ENCODE assay signal across 21 cellular contexts in genomic region chr10:97203220-97203619, GRCh38. TPM values are rescaled to one million over a fixed set of nuclear protein-coding genes. Genes with fewer than 3 reads are reported as not detected.
DNase-seq lines count a peak whose midpoint lies in the region; ATAC-seq, FAIRE-seq and TF ChIP-seq lines count a peak whose summit lies in the region.
"Had no signal": no experiment of that assay in that cellular context is flagged by ENCODE, and none has a peak within 500 bp of the region (broad histone marks: within the 10 kb centered on the region; RNA-seq: fewer than 3 reads in every experiment).

No MANE protein-coding gene starts in this region.

- H3K9me3 ChIP-seq in OCI-LY1 (ENCODE audit: low read length): no peaks in the 10 kb centered on the region
- H3K9me3 ChIP-seq in K562 (replicated peaks; ENCODE audit: control insufficient read depth, insufficient read depth, low read depth, low read length): no peaks in the 10 kb centered on the region
- H3K9me3 ChIP-seq: A549 had no signal

- no peak overlapping the region for H3K4me3 ChIP-seq in OCI-LY1 (ENCODE audit: low read depth, low read length, poor library complexity, severe bottlenecking)
- H3K4me3 ChIP-seq in K562: no peak overlapping the region
- H3K4me3 ChIP-seq: A549 had no signal

- H3K36me3 ChIP-seq in OCI-LY1 (ENCODE audit: insufficient read depth, low read length): no peaks in the 10 kb centered on the region
- H3K36me3 ChIP-seq in K562 (ENCODE audit: control insufficient read depth, insufficient read depth, low read length): no peaks in the 10 kb centered on the region

- H4K20me1 ChIP-seq in OCI-LY1 (ENCODE audit: insufficient read depth, low read length): no peaks in the 10 kb centered on the region
- H4K20me1 ChIP-seq in K562 (replicated peaks; ENCODE audit: control insufficient read depth, insufficient read depth, low read length): no peaks in the 10 kb centered on the region; the same call in 1 of the 2 replicates

- H3K4me1 ChIP-seq in OCI-LY1 (ENCODE audit: insufficient read depth, low read length, severe bottlenecking) (peaks cover 57% of the 10 kb centered on the region), K562 (replicated peaks in 1 of 2; ENCODE audit: control insufficient read depth in 2 of 2, insufficient read depth in 2 of 2, low read length in 2 of 2) (no peaks in the 10 kb centered on the region)
- H3K4me1 ChIP-seq: A549 had no signal

- no peak overlapping the region for H3K9ac ChIP-seq in OCI-LY1 (ENCODE audit: low read length)
- H3K9ac ChIP-seq in K562 (ENCODE audit: insufficient read depth in 1 of 2, low read depth in 2 of 2, low read length in 2 of 2): no peak overlapping the region

- no peak for DNase-seq in K562 (ENCODE audit: extremely low read depth in 1 of 4, low spot score in 3 of 4)
- peak; percentile 28 for DNase-seq in mesenteric fat pad (ENCODE audit: low spot score)
- DNase-seq in AG08395 (ENCODE audit: low spot score): no peak
- DNase-seq in NCI-H146 treated with DMSO at 0.1 percent for 48 hours (lab: John Stamatoyannopoulos, UW; ENCODE audit: unreplicated experiment): no peak
- DNase-seq: 8988T; ACHN; C1 segment of cervical spinal cord; Calu3; CD4-positive, alpha-beta memory T cell; COR-L47; DMS53; DMS79 treated with DMSO at 0.1 percent for 48 hours; GF-D8; GOT3; H7; HCEC 1CT had no signal

- TF ChIP-seq EP300 in K562 (IDR thresholded peaks at IDR 0.05; ENCODE audit: low read length): no peak

- in situ Hi-C loops in K562 (cut with MboI): no loop called here

- H3K9me1 ChIP-seq in K562 (ENCODE audit: control insufficient read depth, insufficient read depth, low read length): no peaks in the 10 kb centered on the region

- H2AFZ ChIP-seq in OCI-LY1 (ENCODE audit: low read length): no peak overlapping the region
- H2AFZ ChIP-seq in K562 (ENCODE audit: low read depth, low read length): no peak overlapping the region

- no TSS peak for BruUV-seq in K562 (replicated peaks; lab: Mats Ljungman, UMichigan)

- 0% methylated on average over 7 of the region's 7 CpGs for WGBS in K562 (ENCODE audit: insufficient coverage, low coverage, missing lambda C conversion rate)

- TF ChIP-seq CTCF in OCI-LY1 (IDR thresholded peaks at IDR 0.05; ENCODE audit: low read length) (no peak), K562 (IDR thresholded peaks at IDR 0.05 in 2 of 3, conservative IDR thresholded peaks at IDR 0.05 in 1 of 3; ENCODE audit: insufficient read depth in 2 of 3, low read depth in 1 of 3, low read length in 3 of 3) (no peak)

- H3K4me2 ChIP-seq in OCI-LY1 (ENCODE audit: low read length) (no peak overlapping the region), K562 (ENCODE audit: insufficient read depth, low read length) (no peak overlapping the region)
- H3K4me2 ChIP-seq: A549 had no signal

- no peaks in the 10 kb centered on the region for H3K9me2 ChIP-seq in OCI-LY1 (ENCODE audit: low read depth, low read length)

- H3K27ac ChIP-seq in OCI-LY1 (ENCODE audit: low read depth, low read length, poor library complexity, severe bottlenecking) (peak overlapping the region; percentile 8), K562 (ENCODE audit: extremely low read depth, low read depth, low read length) (no peak overlapping the region)
- H3K27ac ChIP-seq: A549 had no signal

- H3K27me3 ChIP-seq in OCI-LY1 (ENCODE audit: insufficient read depth, low read length) (no peaks in the 10 kb centered on the region), K562 (ENCODE audit: control insufficient read depth in 2 of 2, insufficient read depth in 2 of 2, low read length in 2 of 2) (peaks cover 8 to 50% of the 10 kb centered on the region in 2 experiments; a peak in 4 of 5 replicates)

- intact Hi-C loops in K562 (cut with micrococcal nuclease): no loop called here

- POLR2A ChIA-PET in K562 (lab: Yijun Ruan, JAX): no interaction called here

- 0 out of 2 replicates have a peak, but pooled peaks cover 4% of the 10 kb centered on the region for H3F3A ChIP-seq in OCI-LY1 (ENCODE audit: insufficient read depth, low read length)

- no peaks in the 10 kb centered on the region for H3K79me2 ChIP-seq in OCI-LY1 (ENCODE audit: insufficient read depth, low read length)
- no peaks in the 10 kb centered on the region for H3K79me2 ChIP-seq in K562 (ENCODE audit: control insufficient read depth, insufficient read depth, low read length)

- ATAC-seq in K562: no peak
- ATAC-seq in GM21576 (IDR thresholded peaks at IDR 0.05; ENCODE audit: unreplicated experiment): no peak
- ATAC-seq: A549 had no signal

- no peak for TF ChIP-seq RAD21 in K562 (CRISPR knock-in tag; conservative IDR thresholded peaks at IDR 0.05 in 1 of 2, IDR thresholded peaks at IDR 0.05 in 1 of 2)

- CTCF ChIA-PET in K562 (lab: Yijun Ruan, JAX; ENCODE audit: low intra/inter-chr PET ratio): no interaction called here

- FAIRE-seq in K562 (lab: Jason Lieb, UNC): no peak
- FAIRE-seq: A549, GM12891, GM18507 had no signal

- no peak for TF ChIP-seq POLR2A in K562 (conservative IDR thresholded peaks at IDR 0.05)

TF ChIP-seq in K562, 482 proteins besides CTCF, POLR2A, EP300 and RAD21:
- TF ChIP-seq ZNF41 (CRISPR knock-in tag; conservative IDR thresholded peaks at IDR 0.05) (peak; percentile 74; the same call in 1 of the 2 replicates), E2F3 (CRISPR knock-in tag; IDR thresholded peaks at IDR 0.05) (no peak)

RNA-seq across cellular contexts. Expression of gene SLIT1, which starts 17.5 kb away (rescaled TPM):
- 0.44 TPM in 1 of 2 replicates, not detected in the other for total RNA-seq in K562 (2011; cell fraction: chromatin; rRNA removed; ENCODE audit: low replicate concordance)
- total RNA-seq in K562 (2011; cell fraction: nucleolus; rRNA removed): 0.17 and 0.39 TPM in 2 replicates
- total RNA-seq in K562 (2011; cell fraction: nucleoplasm; rRNA removed): 0.07 and 0.92 TPM in 2 replicates
- total RNA-seq in K562 (2014; rRNA removed): 0.04 and 0.05 TPM in 2 replicates
- 0.04 TPM in 1 of 2 replicates, not detected in the other for total RNA-seq in K562 (2014; rRNA removed; fragmentation: Illumina TruSeq; extraction: Trizol)
- not detected in 2 replicates for total RNA-seq in K562 (2015; rRNA removed; fragmentation: Illumina TruSeq; extraction: Trizol)
- total RNA-seq in K562 (2021): 0.09 TPM in 1 of 2 replicates, not detected in the other
- polyA plus RNA-seq in K562 (2011; rRNA removed): 0.01 and 0.03 TPM in 2 replicates
- 0.01 and 0.04 TPM in 2 replicates for polyA plus RNA-seq in K562 (2011; cell fraction: cytosol; rRNA removed)
- 0.33 and 0.58 TPM in 2 replicates for polyA plus RNA-seq in K562 (2011; cell fraction: nucleus; rRNA removed)
- 0.03 and 0.06 TPM in 2 replicates for polyA plus RNA-seq in K562 (2012)
- polyA plus RNA-seq in K562 (2014; fragmentation: Illumina TruSeq; extraction: Trizol): 0.01 and 0.03 TPM in 2 replicates
- not detected for polyA plus RNA-seq in K562 (2014; fragmentation: Nextera tagmentation; extraction: Ambion mirVana)
- polyA plus RNA-seq in K562 (2014; rRNA removed): 0.04 and 0.11 TPM in 2 replicates
- not detected in 2 replicates for polyA minus RNA-seq in K562 (2011; rRNA and poly(A)+ RNA removed)
- polyA minus RNA-seq in K562 (2011; cell fraction: cytosol; rRNA and poly(A)+ RNA removed): not detected in 2 replicates
- polyA minus RNA-seq in K562 (2011; cell fraction: nucleus; rRNA and poly(A)+ RNA removed): under 0.01 and 0.33 TPM in 2 replicates
- total RNA-seq in mesenteric fat pad: 0.19 TPM
- total RNA-seq: Calu3 had no signal
